ENCODE assay signal across 29 cellular contexts in the genomic region with DNA sequence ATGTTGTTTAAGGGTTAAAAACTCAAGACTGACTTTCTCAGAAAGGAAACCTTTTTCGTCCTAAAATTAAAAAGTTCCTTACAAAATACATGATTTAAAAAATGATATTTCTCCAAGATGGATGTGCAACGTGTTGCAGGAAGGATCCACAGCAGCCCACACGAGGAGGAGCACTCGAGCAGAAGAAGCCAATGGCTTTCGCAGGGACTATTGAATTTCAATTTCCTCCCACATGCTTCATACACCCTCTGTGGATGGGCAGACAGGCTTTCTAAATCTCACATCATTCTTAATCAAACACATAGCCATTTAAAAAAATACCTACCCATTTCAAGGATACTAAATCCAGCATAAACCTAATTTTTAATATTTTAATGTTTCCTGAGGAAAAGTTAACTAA.
"Had no signal": no experiment of that assay in that cellular context is flagged by ENCODE, and none has a peak within 500 bp of the region (broad histone marks: within the 10 kb centered on the region; RNA-seq: fewer than 3 reads in every experiment).

No MANE protein-coding gene starts in this region.

- ATAC-seq: activated CD8-positive, alpha-beta T cell treated with anti-CD3 and anti-CD28 coated beads for 36 hours; activated naive CD8-positive, alpha-beta T cell treated with anti-CD3 and anti-CD28 coated beads, Interleukin-2, amount 50 U/mL, for 24 hours; activated T-cell treated with anti-CD3 and anti-CD28 coated beads, Interleukin-2, amount 50 U/mL, for 4 hours; activated T-cell treated with anti-CD3 and anti-CD28 coated beads, Interleukin-2, amount 50 U/mL, for 72 hours; activated T-helper 17 cell treated with anti-CD3 and anti-CD28 coated beads, Interleukin-2, amount 50 U/mL, for 72 hours had no signal

- H3K36me3 ChIP-seq: ascending aorta, cardiac muscle cell had no signal

- DNase-seq: activated B cell treated with CpG ODN at 0.5 μM for 24 hours; activated CD4-positive, alpha-beta memory T cell treated with anti-CD3 and anti-CD28 coated beads for 36 hours; activated CD4-positive, alpha-beta T cell treated with anti-CD3 and anti-CD28 coated beads for 4 hours; activated CD4-positive, alpha-beta T cell treated with anti-CD3 and anti-CD28 coated beads, Interleukin-2, amount 10 ng/mL, durations not matched to agents 24 days and 14 days; activated CD4-positive, alpha-beta T cell treated with anti-CD3 and anti-CD28 coated beads, Interleukin-2, amount 50 U/mL, for 1 hour; activated CD4-positive, alpha-beta T cell treated with anti-CD3 and anti-CD28 coated beads, Interleukin-2, amount 50 U/mL, for 4 hours; activated CD4-positive, CD25-positive, alpha-beta regulatory T cell treated with anti-CD3 and anti-CD28 coated beads, Interleukin-2, amount 50 U/mL, for 72 hours; activated CD8-positive, alpha-beta memory T cell treated with anti-CD3 and anti-CD28 coated beads, Interleukin-2, amount 50 U/mL, for 4 hours; activated CD8-positive, alpha-beta T cell treated with anti-CD3 and anti-CD28 coated beads for 36 hours; activated effector memory CD4-positive, alpha-beta T cell treated with Interleukin-2 at 50 U/mL for 16 hours; activated gamma-delta T cell; activated naive CD4-positive, alpha-beta T cell treated with anti-CD3 and anti-CD28 coated beads, Interleukin-2, amount 10 ng/mL, durations not matched to agents 7 days and 5 days; activated naive CD4-positive, alpha-beta T cell treated with Interleukin-2 at 50 U/mL for 16 hours; activated naive CD8-positive, alpha-beta T cell treated with anti-CD3 and anti-CD28 coated beads, Interleukin-2, amount 10 ng/mL, durations not matched to agents 7 days and 5 days; activated naive CD8-positive, alpha-beta T cell treated with anti-CD3 and anti-CD28 coated beads, Interleukin-2, amount 50 U/mL, for 24 hours; activated T-cell treated with anti-CD3 and anti-CD28 coated beads for 4 hours; activated T-cell treated with anti-CD3 and anti-CD28 coated beads, Interleukin-2, amount 50 U/mL, for 1 hour; activated T-cell treated with anti-CD3 and anti-CD28 coated beads, Interleukin-2, amount 50 U/mL, for 4 hours; activated T-cell treated with anti-CD3 and anti-CD28 coated beads, Interleukin-2, amount 50 U/mL, for 72 hours; amygdala; caudate nucleus; cerebellar nuclear complex; T-helper 1 cell; T-helper 2 cell; T-helper 9 cell had no signal

- H3K27ac ChIP-seq: ascending aorta, cardiac muscle cell, VCaP had no signal

- H3K27me3 ChIP-seq: ascending aorta, cardiac muscle cell had no signal

- H3K4me1 ChIP-seq: ascending aorta had no signal

- H3K4me3 ChIP-seq: ascending aorta, cardiac muscle cell had no signal

- H3K9me3 ChIP-seq: ascending aorta had no signal
